In the genomic region with DNA sequence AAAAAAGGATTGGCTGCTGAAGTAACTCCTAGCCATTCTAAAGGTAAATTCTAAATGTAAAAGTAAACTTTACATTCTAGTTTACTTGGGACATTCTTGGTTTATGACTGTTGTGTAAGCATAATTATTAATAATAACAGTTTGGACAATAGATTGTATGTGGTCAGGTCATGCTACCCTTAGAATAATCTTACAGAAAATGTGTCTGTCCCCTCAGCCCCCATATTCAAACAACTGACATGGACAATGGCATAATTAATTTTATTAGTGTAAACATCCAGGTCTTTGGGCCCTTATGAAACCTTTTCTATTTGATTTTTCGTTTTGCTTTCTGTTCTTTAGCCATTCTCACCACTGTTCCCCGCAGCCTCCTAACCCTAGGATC, we compare ENCODE assay signal across 13 cellular contexts. TPM values are rescaled to one million over a fixed set of nuclear protein-coding genes. Genes with fewer than 3 reads are reported as not detected.
A peak's percentile ranks its signal among the peaks of the same experiment; 100 is the strongest.
DNase-seq lines count a peak whose midpoint lies in the region; ATAC-seq, FAIRE-seq and TF ChIP-seq lines count a peak whose summit lies in the region.
"Had no signal": no experiment of that assay in that cellular context is flagged by ENCODE, and none has a peak within 500 bp of the region (broad histone marks: within the 10 kb centered on the region; RNA-seq: fewer than 3 reads in every experiment).

No MANE protein-coding gene starts in this region.

- H3K79me2 ChIP-seq in neural progenitor cell (ENCODE audit: low read depth) = no peaks in the 10 kb centered on the region

- WGBS in pancreas, 2 donors = 73 to 77% methylated on average over 2 of the region's 2 CpGs

- H3K4me3 ChIP-seq in SJSA1 (no peak overlapping the region), neural progenitor cell (no peak overlapping the region), pancreas (no peak overlapping the region)

- H3K9me3 ChIP-seq in SJSA1 (replicated peaks) (0 out of 2 replicates have a peak, but pooled peaks cover 5% of the 10 kb centered on the region), neural progenitor cell (ENCODE audit: low read depth) (no peaks in the 10 kb centered on the region), pancreas (no peaks in the 10 kb centered on the region)

- H2AFZ ChIP-seq in neural progenitor cell (replicated peaks) = no peak overlapping the region

- no peak for ATAC-seq in pancreas

- TF ChIP-seq CTCF in CD14-positive monocyte (IDR thresholded peaks at IDR 0.05) (no peak), neural progenitor cell (IDR thresholded peaks at IDR 0.05) (no peak), pancreas (IDR thresholded peaks at IDR 0.05) (no peak)

- H3K4me1 Mint-ChIP-seq in CD14-positive monocyte (peaks cover 10% of the 10 kb centered on the region), neural progenitor cell (peaks cover 46% of the 10 kb centered on the region)
- peaks cover 19% of the 10 kb centered on the region for H3K4me1 Mint-ChIP-seq in dendritic cell treated with granulocyte-macrophage colony-stimulating factor and Interleukin-4, amounts not matched to agents 40 ng/mL and 50 ng/mL, for 4 days (ENCODE audit: low read depth)
- peaks cover 28% of the 10 kb centered on the region for H3K4me1 Mint-ChIP-seq in activated T-cell treated with anti-CD3 and anti-CD28 coated beads, Interleukin-2, amount 50 U/mL, for 24 hours (ENCODE audit: low read depth)

- H3F3A ChIP-seq in neural progenitor cell (ENCODE audit: low read depth) = peaks cover 34% of the 10 kb centered on the region

- peaks cover 7% of the 10 kb centered on the region for H3K27me3 ChIP-seq in SJSA1 (replicated peaks)
- no peaks in the 10 kb centered on the region for H3K27me3 ChIP-seq in neural progenitor cell
- H3K27me3 ChIP-seq in pancreas = no peaks in the 10 kb centered on the region

- peaks cover 0 to 2% (median 0%) of the 10 kb centered on the region in 3 donors for H3K27me3 Mint-ChIP-seq in CD14-positive monocyte (ENCODE audit: low read depth in 3 of 3)
- H3K27me3 Mint-ChIP-seq in dendritic cell treated with granulocyte-macrophage colony-stimulating factor and Interleukin-4, amounts not matched to agents 40 ng/mL and 50 ng/mL, for 4 days = no peaks in the 10 kb centered on the region
- peaks cover 7% of the 10 kb centered on the region for H3K27me3 Mint-ChIP-seq in neural progenitor cell (ENCODE audit: insufficient read depth, low read depth)
- no peaks in the 10 kb centered on the region for H3K27me3 Mint-ChIP-seq in activated T-cell treated with anti-CD3 and anti-CD28 coated beads, Interleukin-2, amount 50 U/mL, for 24 hours
- H3K27me3 Mint-ChIP-seq: activated B cell treated with CpG ODN at 0.5 μM for 24 hours had no signal

- intact Hi-C loops in CD14-positive monocyte (cut with micrococcal nuclease) (loop anchor here (5.0 to 10.0 kb wide), 2 partner anchors 37 to 334 kb away; partner anchors contain the start of gene TRDMT1 (in 1 of the 2)), pancreas (cut with DNase I) (no loop called here)
- intact Hi-C loops in dendritic cell treated with granulocyte-macrophage colony-stimulating factor and Interleukin-4, amounts not matched to agents 40 ng/mL and 50 ng/mL, for 4 days (cut with micrococcal nuclease) = no loop called here

- H3K4me3 Mint-ChIP-seq in CD14-positive monocyte (no peak overlapping the region), neural progenitor cell (peak overlapping the region; percentile 41)
- H3K4me3 Mint-ChIP-seq in dendritic cell treated with granulocyte-macrophage colony-stimulating factor and Interleukin-4, amounts not matched to agents 40 ng/mL and 50 ng/mL, for 4 days = no peak overlapping the region
- H3K4me3 Mint-ChIP-seq in activated T-cell treated with anti-CD3 and anti-CD28 coated beads, Interleukin-2, amount 50 U/mL, for 24 hours = no peak overlapping the region
- H3K4me3 Mint-ChIP-seq: activated B cell treated with CpG ODN at 0.5 μM for 24 hours; activated naive CD4-positive, alpha-beta T cell treated with anti-CD3 and anti-CD28 coated beads for 36 hours; immature natural killer cell had no signal

- H4K20me1 ChIP-seq in neural progenitor cell (ENCODE audit: low read depth) = no peaks in the 10 kb centered on the region

- H3K36me3 Mint-ChIP-seq in CD14-positive monocyte = peaks cover 37 to 45% of the 10 kb centered on the region in 2 donors
- peaks cover 42% of the 10 kb centered on the region for H3K36me3 Mint-ChIP-seq in dendritic cell treated with granulocyte-macrophage colony-stimulating factor and Interleukin-4, amounts not matched to agents 40 ng/mL and 50 ng/mL, for 4 days (ENCODE audit: low read depth)
- H3K36me3 Mint-ChIP-seq in neural progenitor cell = peaks cover 18% of the 10 kb centered on the region
- peaks cover 42% of the 10 kb centered on the region for H3K36me3 Mint-ChIP-seq in activated T-cell treated with anti-CD3 and anti-CD28 coated beads, Interleukin-2, amount 50 U/mL, for 24 hours (ENCODE audit: low read depth)

- H3K27ac ChIP-seq in SJSA1 = peak overlapping the region; percentile 24
- H3K27ac ChIP-seq in neural progenitor cell = no peak overlapping the region
- H3K27ac ChIP-seq in pancreas = no peak overlapping the region

- H3K36me3 ChIP-seq in SJSA1 (peaks cover 44% of the 10 kb centered on the region), neural progenitor cell (peaks cover 25% of the 10 kb centered on the region), pancreas (peaks cover 0 to 19% (median 8%) of the 10 kb centered on the region in 3 donors)

- H3K27ac Mint-ChIP-seq in CD14-positive monocyte (peak overlapping the region; percentile 10 to 89 (median 72)), neural progenitor cell (peak overlapping the region; percentile 15)
- H3K27ac Mint-ChIP-seq in dendritic cell treated with granulocyte-macrophage colony-stimulating factor and Interleukin-4, amounts not matched to agents 40 ng/mL and 50 ng/mL, for 4 days = peak overlapping the region; percentile 65
- H3K27ac Mint-ChIP-seq in activated T-cell treated with anti-CD3 and anti-CD28 coated beads, Interleukin-2, amount 50 U/mL, for 24 hours = no peak overlapping the region
- H3K27ac Mint-ChIP-seq: activated B cell treated with CpG ODN at 0.5 μM for 24 hours; activated naive CD4-positive, alpha-beta T cell treated with anti-CD3 and anti-CD28 coated beads for 36 hours had no signal

- DNase-seq in CD14-positive monocyte (ENCODE audit: low spot score) (no peak), SJSA1 (ENCODE audit: low read depth in 1 of 2, low spot score in 2 of 2) (no peak), neural progenitor cell (ENCODE audit: low spot score) (no peak), pancreas (no peak), dermis blood vessel endothelial cell (no peak), NCI-H774 (lab: John Stamatoyannopoulos, UW) (no peak)
- DNase-seq in activated T-cell treated with anti-CD3 and anti-CD28 coated beads, Interleukin-2, amount 50 U/mL, for 24 hours = no peak
- DNase-seq: activated B cell treated with CpG ODN at 0.5 μM for 24 hours; activated naive CD4-positive, alpha-beta T cell treated with anti-CD3 and anti-CD28 coated beads for 36 hours; immature natural killer cell; NCI-H2081 treated with DMSO at 0.1 percent for 48 hours; NCI-H82 had no signal

- H3K9me3 Mint-ChIP-seq in CD14-positive monocyte (no peaks in the 10 kb centered on the region), neural progenitor cell (no peaks in the 10 kb centered on the region)
- H3K9me3 Mint-ChIP-seq in dendritic cell treated with granulocyte-macrophage colony-stimulating factor and Interleukin-4, amounts not matched to agents 40 ng/mL and 50 ng/mL, for 4 days = no peaks in the 10 kb centered on the region
- no peaks in the 10 kb centered on the region for H3K9me3 Mint-ChIP-seq in activated T-cell treated with anti-CD3 and anti-CD28 coated beads, Interleukin-2, amount 50 U/mL, for 24 hours
- H3K9me3 Mint-ChIP-seq: activated B cell treated with CpG ODN at 0.5 μM for 24 hours; activated naive CD4-positive, alpha-beta T cell treated with anti-CD3 and anti-CD28 coated beads for 36 hours; immature natural killer cell had no signal

- H3K9ac ChIP-seq in neural progenitor cell = no peak overlapping the region

- FAIRE-seq in pancreas (lab: Jason Lieb, UNC) = no peak

- no peak overlapping the region for H3K4me2 ChIP-seq in neural progenitor cell

- H3K4me1 ChIP-seq in SJSA1 (replicated peaks) (peaks cover 46% of the 10 kb centered on the region), neural progenitor cell (no peaks in the 10 kb centered on the region), pancreas (no peaks in the 10 kb centered on the region)

RNA-seq across cellular contexts. Expression of gene VIM, which starts 11.2 kb away (rescaled TPM):
- polyA plus RNA-seq in CD14-positive monocyte (100 to 1,000 TPM; 697 to 932 TPM), pancreas (100 to 1,000 TPM; 159 to 168 TPM)
- total RNA-seq in SJSA1 (2014; rRNA removed; shearing (Covaris generic)) = 7,646 and 7,733 TPM in 2 replicates
- total RNA-seq in neural progenitor cell (ENCODE audit: low replicate concordance) (727 and 820 TPM in 2 replicates), pancreas (100 to 1,000 TPM; 133 to 546 (median 215) TPM), dermis blood vessel endothelial cell (4,841 and 6,960 TPM in 2 replicates)

RNA-seq across cellular contexts. Expression of gene TRDMT1, which starts 37.8 kb away (rescaled TPM):
- polyA plus RNA-seq in CD14-positive monocyte = 1 to 10 TPM; 5.0 to 6.6 TPM
- 10.4 and 11.4 TPM in 2 replicates for total RNA-seq in SJSA1 (2014; rRNA removed; shearing (Covaris generic))
- total RNA-seq in neural progenitor cell (ENCODE audit: low replicate concordance) = 26.4 and 35.6 TPM in 2 replicates
- total RNA-seq in pancreas = 1 to 10 TPM; 2.5 to 3.9 (median 3.2) TPM
- 1 to 10 TPM; 1.4 to 2.0 TPM for polyA plus RNA-seq in pancreas
- 4.6 and 7.5 TPM in 2 replicates for total RNA-seq in dermis blood vessel endothelial cell

Comparison
In these comparisons a context has a peak if more than half of its experiments do, and no peak if none do; other contexts are left out.
1. intact Hi-C loops: an anchor here in CD14-positive monocyte (5.0 to 10.0 kb wide); none called in dendritic cell treated with granulocyte-macrophage colony-stimulating factor and Interleukin-4, amounts not matched to agents 40 ng/mL and 50 ng/mL, for 4 days and pancreas.